ENCODE assay signal across 25 cellular contexts in genomic region chr2:168702579-168702978, GRCh38.
"Had no signal": no experiment of that assay in that cellular context is flagged by ENCODE, and none has a peak within 500 bp of the region (broad histone marks: within the 10 kb centered on the region; RNA-seq: fewer than 3 reads in every experiment).

No MANE protein-coding gene starts in this region.

- FAIRE-seq: endometrium, keratinocyte had no signal

- H3K27ac ChIP-seq: colonic mucosa, epithelial cell of prostate, esophagus squamous epithelium, gastrocnemius medialis, heart right ventricle, left lung, lower lobe of right lung had no signal

- DNase-seq: colonic mucosa; cortex of kidney; effector CD8-positive, alpha-beta T cell; effector memory CD8-positive, alpha-beta T cell; endodermal cell; erythroblast; esophagus squamous epithelium; foreskin fibroblast; foreskin melanocyte; gastrocnemius medialis; glutamatergic neuron; head of caudate nucleus; heart right ventricle; hippocampal formation; left cardiac atrium; left lung; left ventricle myocardium superior; lower lobe of right lung; mesenchymal stem cell; mucosa of descending colon; naive B cell had no signal

- H3K4me3 ChIP-seq: colonic mucosa, esophagus squamous epithelium, gastrocnemius medialis, heart right ventricle, left lung, lower lobe of right lung, mucosa of descending colon had no signal

- H3K27me3 ChIP-seq: colonic mucosa, esophagus squamous epithelium, gastrocnemius medialis, heart right ventricle, left lung had no signal

- H3K4me1 ChIP-seq: colonic mucosa, left lung, lower lobe of right lung had no signal

- ATAC-seq: effector memory CD8-positive, alpha-beta T cell; esophagus mucosa; gastrocnemius medialis; heart right ventricle; left cardiac atrium; left lung; left ventricle myocardium superior; lower lobe of right lung; mucosa of descending colon had no signal

- H3K36me3 ChIP-seq: colonic mucosa, esophagus squamous epithelium, gastrocnemius medialis, heart right ventricle, left lung, lower lobe of right lung had no signal

- H3K9me3 ChIP-seq: colonic mucosa, esophagus squamous epithelium, gastrocnemius medialis, heart right ventricle, left lung, lower lobe of right lung, mucosa of descending colon had no signal
